11 cellular contexts compared by ENCODE assay signal in the genomic region with DNA sequence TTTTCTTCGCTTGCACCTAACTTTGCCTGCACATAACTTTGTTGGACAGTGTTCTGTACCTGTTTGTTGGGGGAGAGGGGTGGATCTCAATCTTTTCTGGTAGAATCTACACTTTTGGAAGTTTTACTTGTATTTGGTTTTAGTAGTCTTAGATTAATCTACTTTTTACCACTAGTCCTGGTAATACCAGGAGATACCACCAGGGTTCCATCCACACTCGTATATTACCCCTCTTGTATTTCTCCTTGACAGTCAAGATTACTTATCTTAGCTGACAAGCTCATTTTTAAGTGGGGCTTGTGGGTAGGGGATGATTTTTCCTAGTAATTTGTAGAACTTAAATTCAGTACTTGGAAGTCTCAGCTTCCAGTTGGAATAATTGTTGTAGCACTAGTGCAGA. TPM values are rescaled to one million over a fixed set of nuclear protein-coding genes. Genes with fewer than 3 reads are reported as not detected.
DNase-seq lines count a peak whose midpoint lies in the region; ATAC-seq and TF ChIP-seq lines count a peak whose summit lies in the region.
"Had no signal": no experiment of that assay in that cellular context is flagged by ENCODE, and none has a peak within 500 bp of the region (broad histone marks: within the 10 kb centered on the region; RNA-seq: fewer than 3 reads in every experiment).

No MANE protein-coding gene starts in this region.

- no peaks in the 10 kb centered on the region for H3K4me1 ChIP-seq in CD8-positive, alpha-beta T cell (ENCODE audit: insufficient read depth, low read length)

- H3K27ac Mint-ChIP-seq in CD8-positive, alpha-beta T cell: no peak overlapping the region
- no peak overlapping the region for H3K27ac Mint-ChIP-seq in nephron progenitor cell

- H3K36me3 Mint-ChIP-seq in CD8-positive, alpha-beta T cell: peaks cover 78% of the 10 kb centered on the region
- H3K36me3 Mint-ChIP-seq in nephron progenitor cell (ENCODE audit: low read depth): peaks cover 57% of the 10 kb centered on the region

- DNase-seq in CD8-positive, alpha-beta T cell: no peak
- DNase-seq in Jurkat, Clone E6-1 (ENCODE audit: low read depth, low spot score): peak; percentile 20
- DNase-seq in choroid plexus epithelial cell (ENCODE audit: low read depth): peak; percentile 25
- DNase-seq in nephron progenitor cell: no peak
- DNase-seq in stimulated activated CD4-positive, alpha-beta T cell treated with anti-CD3 and anti-CD28 coated beads, Interleukin-1b, Interleukin-23, amount 100 ng/mL, for 48 hours: no peak
- DNase-seq in activated CD4-positive, CD25-positive, alpha-beta regulatory T cell (lab: John Stamatoyannopoulos, UW): no peak
- DNase-seq in hippocampal formation (lab: John Stamatoyannopoulos, UW): no peak
- DNase-seq: cerebellar nuclear complex, kidney glomerular epithelial cell, NCI-H187 treated with DMSO at 0.1 percent for 48 hours had no signal

- intact Hi-C loops in CD8-positive, alpha-beta T cell (cut with DNase I, micrococcal nuclease): no loop called here

- no peaks in the 10 kb centered on the region for H3K27me3 ChIP-seq in CD8-positive, alpha-beta T cell (ENCODE audit: insufficient read depth, low read length)

- POLR2A ChIA-PET in CD8-positive, alpha-beta T cell (lab: Charles Lee): no interaction called here

- no peak overlapping the region for H3K4me3 Mint-ChIP-seq in CD8-positive, alpha-beta T cell
- H3K4me3 Mint-ChIP-seq in nephron progenitor cell: no peak overlapping the region

- no peaks in the 10 kb centered on the region for H3K4me1 Mint-ChIP-seq in CD8-positive, alpha-beta T cell (ENCODE audit: low read depth)
- H3K4me1 Mint-ChIP-seq in nephron progenitor cell: peaks cover 21% of the 10 kb centered on the region

- H3K27ac ChIP-seq in CD8-positive, alpha-beta T cell (ENCODE audit: low read depth, low read length): no peak overlapping the region

- H3K9me3 Mint-ChIP-seq in CD8-positive, alpha-beta T cell: no peaks in the 10 kb centered on the region
- H3K9me3 Mint-ChIP-seq in nephron progenitor cell: peaks cover 4% of the 10 kb centered on the region

- no peak for ATAC-seq in CD8-positive, alpha-beta T cell
- ATAC-seq in HG03460 (IDR thresholded peaks at IDR 0.05; ENCODE audit: unreplicated experiment): no peak

- no peak overlapping the region for H3K4me3 ChIP-seq in CD8-positive, alpha-beta T cell (ENCODE audit: low read depth, low read length)
- H3K4me3 ChIP-seq in Jurkat, Clone E6-1 (ENCODE audit: low read length): no peak overlapping the region
- H3K4me3 ChIP-seq in choroid plexus epithelial cell (ENCODE audit: low read depth, low read length): no peak overlapping the region

- no peaks in the 10 kb centered on the region for H3K9me3 ChIP-seq in CD8-positive, alpha-beta T cell (ENCODE audit: low read length)

- H3K36me3 ChIP-seq in CD8-positive, alpha-beta T cell (ENCODE audit: insufficient read depth, low read length): no peaks in the 10 kb centered on the region

- peak; percentile 52 for TF ChIP-seq CTCF in CD8-positive, alpha-beta T cell (IDR thresholded peaks at IDR 0.05)
- peak; percentile 46 for TF ChIP-seq CTCF in choroid plexus epithelial cell (conservative IDR thresholded peaks at IDR 0.05; ENCODE audit: low read depth, low read length)
- peak; percentile 38 for TF ChIP-seq CTCF in nephron progenitor cell (IDR thresholded peaks at IDR 0.05)

- CTCF ChIA-PET in CD8-positive, alpha-beta T cell (lab: Charles Lee): interaction anchor here (0.9 kb wide), 1 partner anchor 61 kb away, joined by 3 read pairs; no protein-coding TSS in a partner anchor

- no peaks in the 10 kb centered on the region for H3K27me3 Mint-ChIP-seq in CD8-positive, alpha-beta T cell (ENCODE audit: low read depth)
- H3K27me3 Mint-ChIP-seq in nephron progenitor cell (ENCODE audit: low read depth, poor library complexity): no peaks in the 10 kb centered on the region

RNA-seq across cellular contexts. Expression of gene TECTA, which starts 37.3 kb away (rescaled TPM):
- under 1 TPM; 0.25 to 0.35 TPM for total RNA-seq in CD8-positive, alpha-beta T cell
- not detected for polyA plus RNA-seq in Jurkat, Clone E6-1 (2012; ENCODE audit: insufficient read depth, insufficient read length)

RNA-seq across cellular contexts. Expression of gene TBCEL, which starts 39.8 kb away (rescaled TPM):
- total RNA-seq in CD8-positive, alpha-beta T cell: 10 to 100 TPM; 14.6 to 17.1 TPM
- polyA plus RNA-seq in Jurkat, Clone E6-1 (2012; ENCODE audit: insufficient read depth, insufficient read length): 3.2 TPM

Comparison
In these comparisons a context has a peak if more than half of its experiments do, and no peak if none do; other contexts are left out.
1. DNase-seq: peak in Jurkat, Clone E6-1 (single experiment) and choroid plexus epithelial cell (single experiment); none in CD8-positive, alpha-beta T cell (0 of 7), nephron progenitor cell (single experiment), stimulated activated CD4-positive, alpha-beta T cell treated with anti-CD3 and anti-CD28 coated beads, Interleukin-1b, Interleukin-23, amount 100 ng/mL, for 48 hours (single experiment), activated CD4-positive, CD25-positive, alpha-beta regulatory T cell (0 of 4) and hippocampal formation (0 of 2).
2. Peak in every context shown above with its lines, with median percentiles within 50 percentile points of each other: CTCF ChIP-seq.